ENCODE assay signal across 8 cellular contexts in genomic region chr5:153551537-153552079, GRCh38.
DNase-seq lines count a peak whose midpoint lies in the region; ATAC-seq and TF ChIP-seq lines count a peak whose summit lies in the region.

No MANE protein-coding gene starts in this region.

- H3K27ac Mint-ChIP-seq in nephron progenitor cell, result peak overlapping the region; percentile 73

- no peak for ATAC-seq in HG02852 (IDR thresholded peaks at IDR 0.05; ENCODE audit: unreplicated experiment)

- H3K9me3 Mint-ChIP-seq in nephron progenitor cell, result no peaks in the 10 kb centered on the region

- H3K27me3 Mint-ChIP-seq in nephron progenitor cell (ENCODE audit: low read depth, poor library complexity), result peaks cover 4% of the 10 kb centered on the region

- no peak overlapping the region for H3K4me3 Mint-ChIP-seq in nephron progenitor cell

- H3K36me3 Mint-ChIP-seq in nephron progenitor cell (ENCODE audit: low read depth), result no peaks in the 10 kb centered on the region

- TF ChIP-seq CTCF in AG09319 (IDR thresholded peaks at IDR 0.05; ENCODE audit: low read depth, low read length) (no peak), nephron progenitor cell (IDR thresholded peaks at IDR 0.05) (no peak)

- DNase-seq in AG09319 (ENCODE audit: extremely low read depth, low read depth), result peak; percentile 51
- peak; percentile 94 for DNase-seq in M059J (ENCODE audit: low read depth)
- peak; percentile 88 for DNase-seq in dermis blood vessel endothelial cell
- DNase-seq in nephron progenitor cell, result no peak
- DNase-seq in activated CD4-positive, alpha-beta T cell treated with anti-CD3 and anti-CD28 coated beads for 48 hours, result no peak
- no peak for DNase-seq in C1 segment of cervical spinal cord (lab: John Stamatoyannopoulos, UW)
- no peak for DNase-seq in stimulated activated CD4-positive, alpha-beta T cell treated with anti-CD3 and anti-CD28 coated beads, Interleukin-4, amount 100 ng/mL, for 24 hours

- H3K4me1 Mint-ChIP-seq in nephron progenitor cell, result peaks cover 13% of the 10 kb centered on the region

Comparison
In these comparisons a context has a peak if more than half of its experiments do, and no peak if none do; other contexts are left out.
1. DNase-seq: peak in AG09319 (single experiment), M059J (single experiment) and dermis blood vessel endothelial cell (single experiment); none in nephron progenitor cell (single experiment), activated CD4-positive, alpha-beta T cell treated with anti-CD3 and anti-CD28 coated beads for 48 hours (single experiment), C1 segment of cervical spinal cord (0 of 14) and stimulated activated CD4-positive, alpha-beta T cell treated with anti-CD3 and anti-CD28 coated beads, Interleukin-4, amount 100 ng/mL, for 24 hours (single experiment).